In genomic region chr22:23613193-23613973, GRCh38 we compare ENCODE assay signal across 1 cellular context.
A peak's percentile ranks its signal among the peaks of the same experiment; 100 is the strongest.
TF ChIP-seq lines count a peak whose summit lies in the region.

No MANE protein-coding gene starts in this region.

TF ChIP-seq in HepG2, 621 proteins besides CTCF, POLR2A, EP300 and RAD21:
- TF ChIP-seq CEBPG (CRISPR knock-in tag; IDR thresholded peaks at IDR 0.05) (peak; percentile 30; the same call in 1 of the 2 replicates), HNF4A (CRISPR knock-in tag; IDR thresholded peaks at IDR 0.05) (peak; percentile 64), PAXIP1 (CRISPR knock-in tag; conservative IDR thresholded peaks at IDR 0.05) (no peak), NCOR1 (IDR thresholded peaks at IDR 0.05; ENCODE audit: borderline replicate concordance, low read length) (0 out of 2 replicates have a peak, but pooled peaks have one; percentile 37), PLSCR1 (CRISPR knock-in tag; IDR thresholded peaks at IDR 0.05; ENCODE audit: borderline replicate concordance) (no peak)
